Comparison of ENCODE assay signal across 25 cellular contexts in the genomic region with DNA sequence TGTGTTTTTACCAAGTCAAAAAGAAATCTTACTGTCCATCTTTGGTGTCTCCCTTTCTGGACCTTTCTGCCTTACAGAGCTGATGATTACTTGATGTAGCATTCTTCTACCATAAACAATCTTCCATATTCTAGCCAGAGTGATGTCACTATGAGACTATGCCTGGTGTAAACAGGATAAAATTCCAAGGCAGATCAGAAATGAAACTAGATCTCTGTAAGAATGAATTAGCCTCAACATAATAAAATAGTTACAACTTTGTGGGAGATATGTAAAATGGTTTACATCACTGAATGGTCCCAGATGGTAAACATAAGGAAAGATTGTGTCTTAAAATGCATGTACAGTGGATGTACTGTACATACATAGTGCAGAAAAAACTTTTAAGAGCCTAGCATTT.
DNase-seq lines count a peak whose midpoint lies in the region; ATAC-seq and TF ChIP-seq lines count a peak whose summit lies in the region.
"Had no signal": no experiment of that assay in that cellular context is flagged by ENCODE, and none has a peak within 500 bp of the region (broad histone marks: within the 10 kb centered on the region; RNA-seq: fewer than 3 reads in every experiment).

No MANE protein-coding gene starts in this region.

- H4K20me1 ChIP-seq in hepatocyte (ENCODE audit: insufficient read depth, poor library complexity, severe bottlenecking): no peaks in the 10 kb centered on the region

- H3K4me3 ChIP-seq in HFF-Myc (replicated peaks; ENCODE audit: low read depth, low read length) (no peak overlapping the region), hepatocyte (no peak overlapping the region), WERI-Rb-1 (ENCODE audit: low read depth, low read length) (no peak overlapping the region)
- H3K4me3 ChIP-seq: mucosa of descending colon, SK-N-MC, uterus had no signal

- no peaks in the 10 kb centered on the region for H3K36me3 Mint-ChIP-seq in endothelial cell (ENCODE audit: low read depth, unreplicated experiment)
- H3K36me3 Mint-ChIP-seq: CD4-positive, CD25-positive, alpha-beta regulatory T cell had no signal

- no peaks in the 10 kb centered on the region for H3K27me3 ChIP-seq in hepatocyte
- peaks cover 20% of the 10 kb centered on the region for H3K27me3 ChIP-seq in WERI-Rb-1 (ENCODE audit: insufficient read depth, low read depth, severe bottlenecking)
- H3K27me3 ChIP-seq: uterus had no signal

- H3K79me2 ChIP-seq in hepatocyte: no peaks in the 10 kb centered on the region

- H3K9me3 ChIP-seq in hepatocyte (ENCODE audit: low read depth) (no peaks in the 10 kb centered on the region), WERI-Rb-1 (ENCODE audit: severe bottlenecking) (no peaks in the 10 kb centered on the region)
- H3K9me3 ChIP-seq: mucosa of descending colon, uterus had no signal

- H3K4me1 ChIP-seq in hepatocyte (ENCODE audit: insufficient read depth): no peaks in the 10 kb centered on the region
- H3K4me1 ChIP-seq: uterus had no signal

- H3K4me3 Mint-ChIP-seq in endothelial cell (ENCODE audit: unreplicated experiment): no peak overlapping the region
- H3K4me3 Mint-ChIP-seq: activated CD8-positive, alpha-beta T cell treated with anti-CD3 and anti-CD28 coated beads, Interleukin-2, amount 10 ng/mL, durations not matched to agents 7 days and 5 days; activated T-cell treated with anti-CD3 and anti-CD28 coated beads, Interleukin-2, amount 50 U/mL, for 24 hours; CD4-positive, CD25-positive, alpha-beta regulatory T cell had no signal

- DNase-seq in AG08395 (ENCODE audit: low spot score): peak; percentile 58
- peak; percentile 73 for DNase-seq in HFF-Myc (ENCODE audit: extremely low read depth, low read depth)
- peak; percentile 36 for DNase-seq in astrocyte of the hippocampus (ENCODE audit: low read depth, low spot score)
- DNase-seq in hepatocyte (ENCODE audit: low spot score): no peak
- no peak for DNase-seq in NK-92 (lab: John Stamatoyannopoulos, UW; ENCODE audit: unreplicated experiment)
- DNase-seq in endothelial cell (ENCODE audit: low spot score): no peak
- no peak for DNase-seq in WERI-Rb-1
- DNase-seq: activated CD8-positive, alpha-beta T cell treated with anti-CD3 and anti-CD28 coated beads, Interleukin-2, amount 10 ng/mL, durations not matched to agents 7 days and 5 days; activated naive CD4-positive, alpha-beta T cell; activated T-cell treated with anti-CD3 and anti-CD28 coated beads, Interleukin-2, amount 50 U/mL, for 24 hours; amygdala; CD4-positive, CD25-positive, alpha-beta regulatory T cell; effector memory CD4-positive, alpha-beta T cell; hypothalamus; islet precursor cell; mucosa of descending colon; NCI-H1105; NCI-H2081 treated with DMSO at 0.1 percent for 48 hours; NCI-H510A treated with DMSO at 0.1 percent for 48 hours; nucleus accumbens; stimulated activated CD4-positive, alpha-beta T cell treated with anti-CD3 and anti-CD28 coated beads, Interleukin-15, amount 100 ng/mL, for 24 hours; T1000; uterus had no signal

- no peaks in the 10 kb centered on the region for H3K36me3 ChIP-seq in hepatocyte (replicated peaks; ENCODE audit: insufficient read depth, low read depth)
- no peaks in the 10 kb centered on the region for H3K36me3 ChIP-seq in WERI-Rb-1
- H3K36me3 ChIP-seq: uterus had no signal

- no peak overlapping the region for H2AFZ ChIP-seq in hepatocyte

- TF ChIP-seq CTCF in HFF-Myc (IDR thresholded peaks at IDR 0.05; ENCODE audit: low read depth, low read length, missing control alignments) (no peak), hepatocyte (IDR thresholded peaks at IDR 0.05; ENCODE audit: poor library complexity) (no peak), endothelial cell (IDR thresholded peaks at IDR 0.05; ENCODE audit: unreplicated experiment) (no peak), WERI-Rb-1 (IDR thresholded peaks at IDR 0.05; ENCODE audit: low read depth, low read length) (no peak)

- H3K27ac ChIP-seq in hepatocyte (peak overlapping the region; percentile 14), WERI-Rb-1 (no peak overlapping the region)
- H3K27ac ChIP-seq: SK-N-MC, uterus had no signal

- no peak overlapping the region for H3K4me2 ChIP-seq in hepatocyte

- ATAC-seq in HG02970 (IDR thresholded peaks at IDR 0.05; ENCODE audit: low FRiP score, unreplicated experiment): no peak
- ATAC-seq: activated CD8-positive, alpha-beta T cell treated with anti-CD3 and anti-CD28 coated beads, Interleukin-2, amount 10 ng/mL, durations not matched to agents 7 days and 5 days; mucosa of descending colon had no signal

- H3K27me3 Mint-ChIP-seq in endothelial cell (ENCODE audit: unreplicated experiment): peaks cover 2% of the 10 kb centered on the region
- H3K27me3 Mint-ChIP-seq: activated T-cell treated with anti-CD3 and anti-CD28 coated beads, Interleukin-2, amount 50 U/mL, for 24 hours; CD4-positive, CD25-positive, alpha-beta regulatory T cell had no signal

- H3K27ac Mint-ChIP-seq in endothelial cell (ENCODE audit: unreplicated experiment): no peak overlapping the region
- H3K27ac Mint-ChIP-seq: activated CD8-positive, alpha-beta T cell treated with anti-CD3 and anti-CD28 coated beads, Interleukin-2, amount 10 ng/mL, durations not matched to agents 7 days and 5 days; activated T-cell treated with anti-CD3 and anti-CD28 coated beads, Interleukin-2, amount 50 U/mL, for 24 hours; CD4-positive, CD25-positive, alpha-beta regulatory T cell had no signal

- H3K4me1 Mint-ChIP-seq in endothelial cell (ENCODE audit: unreplicated experiment): peaks cover 7% of the 10 kb centered on the region
- H3K4me1 Mint-ChIP-seq: CD4-positive, CD25-positive, alpha-beta regulatory T cell had no signal

- no peaks in the 10 kb centered on the region for H3K9me2 ChIP-seq in hepatocyte (replicated peaks; ENCODE audit: insufficient read depth)

- H3K9me3 Mint-ChIP-seq in endothelial cell (ENCODE audit: unreplicated experiment): no peaks in the 10 kb centered on the region
- H3K9me3 Mint-ChIP-seq: activated T-cell treated with anti-CD3 and anti-CD28 coated beads, Interleukin-2, amount 50 U/mL, for 24 hours had no signal

Comparison
In these comparisons a context has a peak if more than half of its experiments do, and no peak if none do; other contexts are left out.
1. DNase-seq: peak in AG08395 (single experiment), HFF-Myc (single experiment) and astrocyte of the hippocampus (single experiment); none in hepatocyte (single experiment), NK-92 (single experiment), endothelial cell (single experiment) and WERI-Rb-1 (single experiment).